7 cellular contexts compared by ENCODE assay signal in genomic region chr2:233928594-233929351, GRCh38. TPM values are rescaled to one million over a fixed set of nuclear protein-coding genes. Genes with fewer than 3 reads are reported as not detected.
DNase-seq lines count a peak whose midpoint lies in the region; ATAC-seq and TF ChIP-seq lines count a peak whose summit lies in the region.

No MANE protein-coding gene starts in this region.

- H3K79me2 ChIP-seq in DND-41 (ENCODE audit: insufficient read depth, low read length) = no peaks in the 10 kb centered on the region

- DNase-seq in DND-41 = peak; percentile 57
- peak; percentile 16 for DNase-seq in kidney glomerular epithelial cell (lab: John Stamatoyannopoulos, UW)
- DNase-seq in occipital lobe (lab: John Stamatoyannopoulos, UW) = no peak
- DNase-seq in HPDE6-E6E7 (ENCODE audit: extremely low spot score) = no peak

- H2AFZ ChIP-seq in DND-41 (ENCODE audit: low read depth, low read length) = no peak overlapping the region

- TF ChIP-seq CTCF in DND-41 (IDR thresholded peaks at IDR 0.05; ENCODE audit: borderline replicate concordance, extremely low read depth, low read length, poor library complexity, severe bottlenecking) = peak; percentile 77
- peak; percentile 26; the same call in 1 of the 2 replicates for TF ChIP-seq CTCF in HEK293 (tag by site-specific recombination; IDR thresholded peaks at IDR 0.05)

- H3K9ac ChIP-seq in DND-41 (ENCODE audit: low read depth, low read length) = no peak overlapping the region

- POLR2A ChIA-PET in HEK293 (lab: Yijun Ruan, JAX) = no interaction called here

- CTCF ChIA-PET in HEK293 (lab: Yijun Ruan, JAX) = interaction anchor here (0.5 to 1.0 kb wide), 14 partner anchors 8 to 574 kb away, joined by 3 to 17 read pairs (median 4); partner anchors contain the start of gene TRPM8

- H3K4me3 ChIP-seq in DND-41 (ENCODE audit: low read depth in 1 of 2, low read length in 2 of 2) (no peak overlapping the region), HEK293 (ENCODE audit: low read depth, low read length) (no peak overlapping the region)

- H3K9me3 ChIP-seq in DND-41 (ENCODE audit: insufficient read depth, low read length, severe bottlenecking) (no peaks in the 10 kb centered on the region), HEK293 (ENCODE audit: control insufficient read depth, insufficient read depth, low read depth, low read length) (no peaks in the 10 kb centered on the region)

- peaks cover 32% of the 10 kb centered on the region for H3K27me3 ChIP-seq in DND-41 (ENCODE audit: insufficient read depth, low read length, poor library complexity)

- peak; percentile 40; the same call in 1 of the 3 replicates for ATAC-seq in DND-41 (ENCODE audit: insufficient read depth, low read depth)
- peak; percentile 70; the same call in 2 of the 3 replicates for ATAC-seq in SK-N-SH treated with all-trans-retinoic acid at 6 μM for 48 hours
- ATAC-seq in HG03565 (IDR thresholded peaks at IDR 0.05; ENCODE audit: unreplicated experiment) = no peak

- H3K27ac ChIP-seq in DND-41 (ENCODE audit: low read length) = no peak overlapping the region
- H3K27ac ChIP-seq in HEK293 (ENCODE audit: extremely low read depth, low read depth, low read length) = no peak overlapping the region

- H3K36me3 ChIP-seq in DND-41 (ENCODE audit: insufficient read depth, low read length) = no peaks in the 10 kb centered on the region
- H3K36me3 ChIP-seq in HEK293 (ENCODE audit: control insufficient read depth in 2 of 2, insufficient read depth in 1 of 2, low read length in 2 of 2) = no peaks in the 10 kb centered on the region

- H3K4me1 ChIP-seq in DND-41 (ENCODE audit: insufficient read depth, low read length) (no peaks in the 10 kb centered on the region), HEK293 (ENCODE audit: control insufficient read depth, insufficient read depth, low read length) (no peaks in the 10 kb centered on the region)

- H4K20me1 ChIP-seq in DND-41 (ENCODE audit: insufficient read depth, low read length) = no peaks in the 10 kb centered on the region

- no peak overlapping the region for H3K4me2 ChIP-seq in DND-41 (ENCODE audit: insufficient read depth, low read length)

TF ChIP-seq in HEK293, 187 proteins besides CTCF, POLR2A, EP300 and RAD21:
- no peak for TF ChIP-seq ZNF629 (tag by site-specific recombination; IDR thresholded peaks at IDR 0.05)
- TF ChIP-seq ZNF654 (tag by site-specific recombination; IDR thresholded peaks at IDR 0.05; ENCODE audit: low read depth) = peak; percentile 47

TF ChIP-seq in SK-N-SH treated with all-trans-retinoic acid at 6 μM for 48 hours, 23 proteins besides CTCF, POLR2A, EP300 and RAD21:
- no peak for TF ChIP-seq BACH2 (CRISPR knock-in tag; IDR thresholded peaks at IDR 0.05; ENCODE audit: borderline replicate concordance)
- TF ChIP-seq ISL1 (CRISPR knock-in tag; IDR thresholded peaks at IDR 0.05) = no peak
- TF ChIP-seq ZFP30 (CRISPR knock-in tag; IDR thresholded peaks at IDR 0.05) = no peak
- no peak for TF ChIP-seq POU6F1 (CRISPR knock-in tag; IDR thresholded peaks at IDR 0.05; ENCODE audit: borderline replicate concordance, low read depth)
- TF ChIP-seq ZC3H10 (CRISPR knock-in tag; IDR thresholded peaks at IDR 0.05) = no peak
- no peak for TF ChIP-seq ZFP3 (CRISPR knock-in tag; IDR thresholded peaks at IDR 0.05)
- TF ChIP-seq ZNF565 (CRISPR knock-in tag; conservative IDR thresholded peaks at IDR 0.05; ENCODE audit: low read depth) = no peak
- no peak for TF ChIP-seq OSR1 (CRISPR knock-in tag; IDR thresholded peaks at IDR 0.05)
- TF ChIP-seq PPARA (CRISPR knock-in tag; IDR thresholded peaks at IDR 0.05; ENCODE audit: borderline replicate concordance) = no peak
- TF ChIP-seq ESRRG (CRISPR knock-in tag; IDR thresholded peaks at IDR 0.05) = no peak
- TF ChIP-seq, protein P1, sequence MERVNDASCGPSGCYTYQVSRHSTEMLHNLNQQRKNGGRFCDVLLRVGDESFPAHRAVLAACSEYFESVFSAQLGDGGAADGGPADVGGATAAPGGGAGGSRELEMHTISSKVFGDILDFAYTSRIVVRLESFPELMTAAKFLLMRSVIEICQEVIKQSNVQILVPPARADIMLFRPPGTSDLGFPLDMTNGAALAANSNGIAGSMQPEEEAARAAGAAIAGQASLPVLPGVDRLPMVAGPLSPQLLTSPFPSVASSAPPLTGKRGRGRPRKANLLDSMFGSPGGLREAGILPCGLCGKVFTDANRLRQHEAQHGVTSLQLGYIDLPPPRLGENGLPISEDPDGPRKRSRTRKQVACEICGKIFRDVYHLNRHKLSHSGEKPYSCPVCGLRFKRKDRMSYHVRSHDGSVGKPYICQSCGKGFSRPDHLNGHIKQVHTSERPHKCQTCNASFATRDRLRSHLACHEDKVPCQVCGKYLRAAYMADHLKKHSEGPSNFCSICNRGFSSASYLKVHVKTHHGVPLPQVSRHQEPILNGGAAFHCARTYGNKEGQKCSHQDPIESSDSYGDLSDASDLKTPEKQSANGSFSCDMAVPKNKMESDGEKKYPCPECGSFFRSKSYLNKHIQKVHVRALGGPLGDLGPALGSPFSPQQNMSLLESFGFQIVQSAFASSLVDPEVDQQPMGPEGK (CRISPR knock-in tag; IDR thresholded peaks at IDR 0.05; ENCODE audit: borderline replicate concordance) = no peak
- TF ChIP-seq ZNF70 (CRISPR knock-in tag; IDR thresholded peaks at IDR 0.05) = no peak
- no peak for TF ChIP-seq TOX (CRISPR knock-in tag; IDR thresholded peaks at IDR 0.05; ENCODE audit: borderline replicate concordance)
- TF ChIP-seq ARNTL (CRISPR knock-in tag; IDR thresholded peaks at IDR 0.05; ENCODE audit: borderline replicate concordance, low read depth) = no peak
- no peak for TF ChIP-seq CSDC2 (CRISPR knock-in tag; IDR thresholded peaks at IDR 0.05)
- no peak for TF ChIP-seq RARB (CRISPR knock-in tag; IDR thresholded peaks at IDR 0.05)
- TF ChIP-seq, protein P2, sequence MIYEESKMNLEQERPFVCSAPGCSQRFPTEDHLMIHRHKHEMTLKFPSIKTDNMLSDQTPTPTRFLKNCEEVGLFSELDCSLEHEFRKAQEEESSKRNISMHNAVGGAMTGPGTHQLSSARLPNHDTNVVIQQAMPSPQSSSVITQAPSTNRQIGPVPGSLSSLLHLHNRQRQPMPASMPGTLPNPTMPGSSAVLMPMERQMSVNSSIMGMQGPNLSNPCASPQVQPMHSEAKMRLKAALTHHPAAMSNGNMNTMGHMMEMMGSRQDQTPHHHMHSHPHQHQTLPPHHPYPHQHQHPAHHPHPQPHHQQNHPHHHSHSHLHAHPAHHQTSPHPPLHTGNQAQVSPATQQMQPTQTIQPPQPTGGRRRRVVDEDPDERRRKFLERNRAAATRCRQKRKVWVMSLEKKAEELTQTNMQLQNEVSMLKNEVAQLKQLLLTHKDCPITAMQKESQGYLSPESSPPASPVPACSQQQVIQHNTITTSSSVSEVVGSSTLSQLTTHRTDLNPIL (CRISPR knock-in tag; IDR thresholded peaks at IDR 0.05; ENCODE audit: low read depth) = no peak

RNA-seq across cellular contexts. Expression of gene TRPM8, which starts 11.6 kb away (rescaled TPM):
- total RNA-seq in occipital lobe = 0.47 TPM

Comparison
In these comparisons a context has a peak if more than half of its experiments do, and no peak if none do; other contexts are left out.
1. DNase-seq: peak in DND-41 (single experiment) and kidney glomerular epithelial cell (single experiment); none in occipital lobe (single experiment) and HPDE6-E6E7 (single experiment).